19 cellular contexts compared by ENCODE assay signal in the genomic region with DNA sequence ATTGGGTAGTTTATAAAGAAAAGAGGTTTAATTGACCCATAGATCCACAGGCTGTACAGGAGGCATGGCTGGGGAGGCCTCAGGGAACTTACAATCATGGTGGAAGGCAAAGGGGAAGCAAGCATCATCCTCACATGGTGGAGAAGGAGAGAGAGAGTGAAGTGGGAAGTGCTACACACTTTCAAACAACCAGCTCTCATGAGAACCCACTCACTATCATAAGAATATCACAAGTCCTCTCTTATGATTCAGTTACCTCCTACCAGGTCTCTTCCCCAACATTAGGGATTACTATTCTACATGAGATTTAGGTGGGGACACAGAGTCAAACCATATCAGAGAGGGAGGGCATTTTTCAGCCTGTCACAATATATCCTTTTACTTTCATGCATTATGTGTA. TPM values are rescaled to one million over a fixed set of nuclear protein-coding genes. Genes with fewer than 3 reads are reported as not detected.
DNase-seq lines count a peak whose midpoint lies in the region; ATAC-seq, FAIRE-seq and TF ChIP-seq lines count a peak whose summit lies in the region.
"Had no signal": no experiment of that assay in that cellular context is flagged by ENCODE, and none has a peak within 500 bp of the region (broad histone marks: within the 10 kb centered on the region; RNA-seq: fewer than 3 reads in every experiment).

No MANE protein-coding gene starts in this region.

- peaks cover 17% of the 10 kb centered on the region for H3K36me3 Mint-ChIP-seq in activated CD4-positive, alpha-beta memory T cell treated with anti-CD3 and anti-CD28 coated beads for 36 hours
- peaks cover 10% of the 10 kb centered on the region for H3K36me3 Mint-ChIP-seq in activated CD4-positive, alpha-beta memory T cell treated with anti-CD3 and anti-CD28 coated beads, Interleukin-2, amount 10 ng/mL, durations not matched to agents 7 days and 5 days (ENCODE audit: low read depth)
- peaks cover 10% of the 10 kb centered on the region for H3K36me3 Mint-ChIP-seq in CD8-positive, alpha-beta T cell
- H3K36me3 Mint-ChIP-seq in activated T-helper 17 cell treated with anti-CD3 and anti-CD28 coated beads, Interleukin-2, amount 50 U/mL, for 72 hours (ENCODE audit: low read depth): no peaks in the 10 kb centered on the region
- no peaks in the 10 kb centered on the region for H3K36me3 Mint-ChIP-seq in natural killer cell
- H3K36me3 Mint-ChIP-seq in Calu3 (ENCODE audit: insufficient read depth, unreplicated experiment): no peaks in the 10 kb centered on the region

- peaks cover 5% of the 10 kb centered on the region for H3K9me3 ChIP-seq in CD8-positive, alpha-beta T cell (ENCODE audit: low read length)

- ATAC-seq in CD8-positive, alpha-beta T cell: no peak
- ATAC-seq in activated T-helper 17 cell treated with anti-CD3 and anti-CD28 coated beads, Interleukin-2, amount 50 U/mL, for 72 hours (replicated peaks): peak; percentile 57
- ATAC-seq in natural killer cell (no peak), GM21825 (IDR thresholded peaks at IDR 0.05; ENCODE audit: unreplicated experiment) (no peak)

- no peak overlapping the region for H3K27ac ChIP-seq in CD8-positive, alpha-beta T cell (ENCODE audit: low read depth, low read length)
- H3K27ac ChIP-seq: HL-60 had no signal

- CTCF ChIA-PET in activated CD4-positive, alpha-beta memory T cell treated with anti-CD3 and anti-CD28 coated beads for 36 hours (lab: Charles Lee): interaction anchor here (0.7 to 1.2 kb wide), 3 partner anchors 16 to 25 kb away, joined by 3 read pairs; partner anchors contain the start of gene DOCK10
- CTCF ChIA-PET in activated CD4-positive, alpha-beta memory T cell treated with anti-CD3 and anti-CD28 coated beads, Interleukin-2, amount 10 ng/mL, durations not matched to agents 7 days and 5 days (lab: Charles Lee): interaction anchor here (1.9 kb wide), 1 partner anchor 12 kb away, joined by 6 read pairs; no protein-coding TSS in a partner anchor
- CTCF ChIA-PET in CD8-positive, alpha-beta T cell (lab: Charles Lee): interaction anchor here (1.3 kb wide), 1 partner anchor 23 kb away, joined by 4 read pairs; the partner anchor contains the start of gene DOCK10
- CTCF ChIA-PET in Calu3 (lab: Charles Lee): no interaction called here

- peaks cover 40% of the 10 kb centered on the region for H3K4me1 Mint-ChIP-seq in activated CD4-positive, alpha-beta memory T cell treated with anti-CD3 and anti-CD28 coated beads for 36 hours (ENCODE audit: low read depth)
- H3K4me1 Mint-ChIP-seq in activated CD4-positive, alpha-beta memory T cell treated with anti-CD3 and anti-CD28 coated beads, Interleukin-2, amount 10 ng/mL, durations not matched to agents 7 days and 5 days: peaks cover 26% of the 10 kb centered on the region
- H3K4me1 Mint-ChIP-seq in CD8-positive, alpha-beta T cell (ENCODE audit: low read depth): peaks cover 37% of the 10 kb centered on the region
- peaks cover 34% of the 10 kb centered on the region for H3K4me1 Mint-ChIP-seq in activated T-helper 17 cell treated with anti-CD3 and anti-CD28 coated beads, Interleukin-2, amount 50 U/mL, for 72 hours
- peaks cover 10 to 16% of the 10 kb centered on the region in 2 donors for H3K4me1 Mint-ChIP-seq in natural killer cell
- no peaks in the 10 kb centered on the region for H3K4me1 Mint-ChIP-seq in Calu3 (ENCODE audit: low read depth, unreplicated experiment)

- no peak overlapping the region for H3K4me3 ChIP-seq in CD8-positive, alpha-beta T cell (ENCODE audit: low read depth, low read length)

- TF ChIP-seq CTCF in CD8-positive, alpha-beta T cell (IDR thresholded peaks at IDR 0.05): no peak
- no peak for TF ChIP-seq CTCF in natural killer cell (IDR thresholded peaks at IDR 0.05)
- TF ChIP-seq CTCF in Calu3 (IDR thresholded peaks at IDR 0.05; ENCODE audit: unreplicated experiment): no peak

- H3K36me3 ChIP-seq in CD8-positive, alpha-beta T cell (ENCODE audit: insufficient read depth, low read length): no peaks in the 10 kb centered on the region

- no peak for DNase-seq in activated CD4-positive, alpha-beta memory T cell treated with anti-CD3 and anti-CD28 coated beads for 36 hours
- DNase-seq in activated CD4-positive, alpha-beta memory T cell treated with anti-CD3 and anti-CD28 coated beads, Interleukin-2, amount 10 ng/mL, durations not matched to agents 7 days and 5 days: no peak
- DNase-seq in CD8-positive, alpha-beta T cell: no peak
- DNase-seq in natural killer cell (no peak), GM12892 (ENCODE audit: insufficient read length) (no peak), Calu3 (no peak)
- DNase-seq: C1 segment of cervical spinal cord, DMS79 treated with DMSO at 0.1 percent for 48 hours, GOT3, NCI-H1048, NCI-H146, NCI-H226, NCI-H526 treated with DMSO at 0.1 percent for 48 hours, SIG-M5 had no signal

- H3K9me3 Mint-ChIP-seq in activated CD4-positive, alpha-beta memory T cell treated with anti-CD3 and anti-CD28 coated beads for 36 hours: peaks cover 30% of the 10 kb centered on the region
- H3K9me3 Mint-ChIP-seq in activated CD4-positive, alpha-beta memory T cell treated with anti-CD3 and anti-CD28 coated beads, Interleukin-2, amount 10 ng/mL, durations not matched to agents 7 days and 5 days: peaks cover 18% of the 10 kb centered on the region
- peaks cover 18% of the 10 kb centered on the region for H3K9me3 Mint-ChIP-seq in CD8-positive, alpha-beta T cell
- H3K9me3 Mint-ChIP-seq in activated T-helper 17 cell treated with anti-CD3 and anti-CD28 coated beads, Interleukin-2, amount 50 U/mL, for 72 hours: peaks cover 19% of the 10 kb centered on the region
- H3K9me3 Mint-ChIP-seq in natural killer cell: peaks cover 2 to 3% of the 10 kb centered on the region in 2 donors
- peaks cover 15% of the 10 kb centered on the region for H3K9me3 Mint-ChIP-seq in Calu3 (ENCODE audit: low read depth, unreplicated experiment)

- H3K27ac Mint-ChIP-seq in activated CD4-positive, alpha-beta memory T cell treated with anti-CD3 and anti-CD28 coated beads for 36 hours: peak overlapping the region; percentile 47
- H3K27ac Mint-ChIP-seq in activated CD4-positive, alpha-beta memory T cell treated with anti-CD3 and anti-CD28 coated beads, Interleukin-2, amount 10 ng/mL, durations not matched to agents 7 days and 5 days: no peak overlapping the region
- peak overlapping the region; percentile 53 for H3K27ac Mint-ChIP-seq in CD8-positive, alpha-beta T cell
- H3K27ac Mint-ChIP-seq in activated T-helper 17 cell treated with anti-CD3 and anti-CD28 coated beads, Interleukin-2, amount 50 U/mL, for 72 hours: no peak overlapping the region
- H3K27ac Mint-ChIP-seq in natural killer cell: peak overlapping the region; percentile 5 to 10
- no peak overlapping the region for H3K27ac Mint-ChIP-seq in Calu3 (ENCODE audit: unreplicated experiment)

- no peak overlapping the region for H3K4me3 Mint-ChIP-seq in activated CD4-positive, alpha-beta memory T cell treated with anti-CD3 and anti-CD28 coated beads for 36 hours
- H3K4me3 Mint-ChIP-seq in activated CD4-positive, alpha-beta memory T cell treated with anti-CD3 and anti-CD28 coated beads, Interleukin-2, amount 10 ng/mL, durations not matched to agents 7 days and 5 days: no peak overlapping the region
- no peak overlapping the region for H3K4me3 Mint-ChIP-seq in CD8-positive, alpha-beta T cell
- peak overlapping the region; percentile 51 for H3K4me3 Mint-ChIP-seq in activated T-helper 17 cell treated with anti-CD3 and anti-CD28 coated beads, Interleukin-2, amount 50 U/mL, for 72 hours
- no peak overlapping the region for H3K4me3 Mint-ChIP-seq in natural killer cell
- no peak overlapping the region for H3K4me3 Mint-ChIP-seq in Calu3 (ENCODE audit: low read depth, unreplicated experiment)

- no peaks in the 10 kb centered on the region for H3K27me3 Mint-ChIP-seq in activated CD4-positive, alpha-beta memory T cell treated with anti-CD3 and anti-CD28 coated beads for 36 hours
- no peaks in the 10 kb centered on the region for H3K27me3 Mint-ChIP-seq in activated CD4-positive, alpha-beta memory T cell treated with anti-CD3 and anti-CD28 coated beads, Interleukin-2, amount 10 ng/mL, durations not matched to agents 7 days and 5 days
- no peaks in the 10 kb centered on the region for H3K27me3 Mint-ChIP-seq in CD8-positive, alpha-beta T cell (ENCODE audit: low read depth)
- H3K27me3 Mint-ChIP-seq in activated T-helper 17 cell treated with anti-CD3 and anti-CD28 coated beads, Interleukin-2, amount 50 U/mL, for 72 hours: no peaks in the 10 kb centered on the region
- H3K27me3 Mint-ChIP-seq in natural killer cell (ENCODE audit: low read depth in 2 of 2): no peaks in the 10 kb centered on the region
- H3K27me3 Mint-ChIP-seq in Calu3 (ENCODE audit: unreplicated experiment): no peaks in the 10 kb centered on the region

- no peak for TF ChIP-seq POLR2A in GM12892 (IDR thresholded peaks at IDR 0.05; ENCODE audit: low read depth, low read length)

- no peak for FAIRE-seq in GM12892 (lab: Jason Lieb, UNC)
- FAIRE-seq: D721Med, G401.6 had no signal

- no peaks in the 10 kb centered on the region for H3K27me3 ChIP-seq in CD8-positive, alpha-beta T cell (ENCODE audit: insufficient read depth, low read length)

- intact Hi-C loops in activated CD4-positive, alpha-beta memory T cell treated with anti-CD3 and anti-CD28 coated beads for 36 hours (cut with micrococcal nuclease): loop anchor here (1.0 kb wide), 1 partner anchor 9 kb away; no protein-coding TSS in a partner anchor
- intact Hi-C loops in CD8-positive, alpha-beta T cell (cut with DNase I, micrococcal nuclease): no loop called here
- intact Hi-C loops in natural killer cell (cut with micrococcal nuclease) (no loop called here), Calu3 (cut with micrococcal nuclease; ENCODE audit: unreplicated experiment) (no loop called here)

- H3K4me1 ChIP-seq in CD8-positive, alpha-beta T cell (ENCODE audit: insufficient read depth, low read length): peaks cover 14% of the 10 kb centered on the region

- BruUV-seq in Calu3 (replicated peaks; lab: Mats Ljungman, UMichigan): no TSS peak

- POLR2A ChIA-PET in activated CD4-positive, alpha-beta memory T cell treated with anti-CD3 and anti-CD28 coated beads for 36 hours (lab: Charles Lee): interaction anchor here (0.6 to 1.8 kb wide), 2 partner anchors 24 to 30 kb away, joined by 3 to 10 read pairs; partner anchors contain the start of gene DOCK10
- POLR2A ChIA-PET in activated CD4-positive, alpha-beta memory T cell treated with anti-CD3 and anti-CD28 coated beads, Interleukin-2, amount 10 ng/mL, durations not matched to agents 7 days and 5 days (lab: Charles Lee): interaction anchor here (0.9 to 2.8 kb wide), 3 partner anchors 8 to 23 kb away, joined by 4 to 15 read pairs (median 14); partner anchors contain the start of gene DOCK10
- POLR2A ChIA-PET in CD8-positive, alpha-beta T cell (lab: Charles Lee): no interaction called here

RNA-seq across cellular contexts. Expression of gene DOCK10, which starts 22.7 kb away (rescaled TPM):
- 100 to 1,000 TPM; 134 to 139 TPM for total RNA-seq in activated CD4-positive, alpha-beta memory T cell treated with anti-CD3 and anti-CD28 coated beads for 36 hours
- 100 to 1,000 TPM; 223 to 239 TPM for total RNA-seq in activated CD4-positive, alpha-beta memory T cell treated with anti-CD3 and anti-CD28 coated beads, Interleukin-2, amount 10 ng/mL, durations not matched to agents 7 days and 5 days
- total RNA-seq in CD8-positive, alpha-beta T cell: 100 to 1,000 TPM; 183 to 188 TPM
- total RNA-seq in activated T-helper 17 cell treated with anti-CD3 and anti-CD28 coated beads, Interleukin-2, amount 50 U/mL, for 72 hours: 100 to 1,000 TPM; 142 to 227 TPM
- 100 to 1,000 TPM; 181 to 213 (median 182) TPM for total RNA-seq in natural killer cell
- polyA plus RNA-seq in GM12892 (2012; ENCODE audit: missing spikeins): 36.6 TPM
- total RNA-seq in Calu3 (2022): 7.2 and 11.9 TPM in 2 replicates

Comparison
In these comparisons a context has a peak if more than half of its experiments do, and no peak if none do; other contexts are left out.
1. H3K27ac Mint-ChIP-seq: peak in activated CD4-positive, alpha-beta memory T cell treated with anti-CD3 and anti-CD28 coated beads for 36 hours (single experiment), CD8-positive, alpha-beta T cell (single experiment) and natural killer cell (2 of 2); none in activated CD4-positive, alpha-beta memory T cell treated with anti-CD3 and anti-CD28 coated beads, Interleukin-2, amount 10 ng/mL, durations not matched to agents 7 days and 5 days (single experiment), activated T-helper 17 cell treated with anti-CD3 and anti-CD28 coated beads, Interleukin-2, amount 50 U/mL, for 72 hours (single experiment) and Calu3 (single experiment).
2. RNA of gene DOCK10, which starts 22.7 kb away (total RNA-seq): 223 to 239 TPM in activated CD4-positive, alpha-beta memory T cell treated with anti-CD3 and anti-CD28 coated beads, Interleukin-2, amount 10 ng/mL, durations not matched to agents 7 days and 5 days, 142 to 227 TPM in activated T-helper 17 cell treated with anti-CD3 and anti-CD28 coated beads, Interleukin-2, amount 50 U/mL, for 72 hours, 183 to 188 TPM in CD8-positive, alpha-beta T cell, 181 to 213 TPM in natural killer cell and 134 to 139 TPM in activated CD4-positive, alpha-beta memory T cell treated with anti-CD3 and anti-CD28 coated beads for 36 hours; 7.2 to 11.9 TPM in Calu3; every median in the first group is over 10 times any median in the second.